In the genomic region with DNA sequence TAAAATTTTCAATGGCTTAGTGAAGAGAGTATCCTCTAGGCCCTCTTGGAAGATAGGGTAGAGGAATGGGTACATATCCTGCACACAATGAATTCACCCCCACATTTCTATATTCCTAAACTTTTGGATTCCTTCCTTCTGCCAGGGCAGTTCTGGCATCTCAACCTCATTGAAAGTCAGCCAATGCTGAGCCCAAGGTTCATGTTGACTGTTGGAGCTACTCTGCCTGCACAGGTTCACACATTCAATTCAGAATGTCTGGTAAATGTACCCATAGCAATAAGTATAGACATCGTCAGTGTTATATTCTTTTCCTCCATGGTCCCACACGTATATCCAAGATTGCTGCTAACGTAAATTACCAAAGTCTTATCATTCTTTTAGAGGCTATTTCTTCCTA, we compare ENCODE assay signal across 3 cellular contexts.
TF ChIP-seq lines count a peak whose summit lies in the region.

No MANE protein-coding gene starts in this region.

TF ChIP-seq in HepG2, 621 proteins besides CTCF, POLR2A, EP300 and RAD21 (continues in another document):
- TF ChIP-seq, protein P1, sequence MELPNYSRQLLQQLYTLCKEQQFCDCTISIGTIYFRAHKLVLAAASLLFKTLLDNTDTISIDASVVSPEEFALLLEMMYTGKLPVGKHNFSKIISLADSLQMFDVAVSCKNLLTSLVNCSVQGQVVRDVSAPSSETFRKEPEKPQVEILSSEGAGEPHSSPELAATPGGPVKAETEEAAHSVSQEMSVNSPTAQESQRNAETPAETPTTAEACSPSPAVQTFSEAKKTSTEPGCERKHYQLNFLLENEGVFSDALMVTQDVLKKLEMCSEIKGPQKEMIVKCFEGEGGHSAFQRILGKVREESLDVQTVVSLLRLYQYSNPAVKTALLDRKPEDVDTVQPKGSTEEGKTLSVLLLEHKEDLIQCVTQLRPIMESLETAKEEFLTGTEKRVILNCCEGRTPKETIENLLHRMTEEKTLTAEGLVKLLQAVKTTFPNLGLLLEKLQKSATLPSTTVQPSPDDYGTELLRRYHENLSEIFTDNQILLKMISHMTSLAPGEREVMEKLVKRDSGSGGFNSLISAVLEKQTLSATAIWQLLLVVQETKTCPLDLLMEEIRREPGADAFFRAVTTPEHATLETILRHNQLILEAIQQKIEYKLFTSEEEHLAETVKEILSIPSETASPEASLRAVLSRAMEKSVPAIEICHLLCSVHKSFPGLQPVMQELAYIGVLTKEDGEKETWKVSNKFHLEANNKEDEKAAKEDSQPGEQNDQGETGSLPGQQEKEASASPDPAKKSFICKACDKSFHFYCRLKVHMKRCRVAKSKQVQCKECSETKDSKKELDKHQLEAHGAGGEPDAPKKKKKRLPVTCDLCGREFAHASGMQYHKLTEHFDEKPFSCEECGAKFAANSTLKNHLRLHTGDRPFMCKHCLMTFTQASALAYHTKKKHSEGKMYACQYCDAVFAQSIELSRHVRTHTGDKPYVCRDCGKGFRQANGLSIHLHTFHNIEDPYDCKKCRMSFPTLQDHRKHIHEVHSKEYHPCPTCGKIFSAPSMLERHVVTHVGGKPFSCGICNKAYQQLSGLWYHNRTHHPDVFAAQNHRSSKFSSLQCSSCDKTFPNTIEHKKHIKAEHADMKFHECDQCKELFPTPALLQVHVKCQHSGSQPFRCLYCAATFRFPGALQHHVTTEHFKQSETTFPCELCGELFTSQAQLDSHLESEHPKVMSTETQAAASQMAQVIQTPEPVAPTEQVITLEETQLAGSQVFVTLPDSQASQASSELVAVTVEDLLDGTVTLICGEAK (IDR thresholded peaks at IDR 0.05) = no peak
- TF ChIP-seq, protein P1 (CRISPR knock-in tag; IDR thresholded peaks at IDR 0.05) = no peak

TF ChIP-seq in GM23338, 12 proteins besides CTCF, POLR2A, EP300 and RAD21 (continues in another document):
- TF ChIP-seq EZH2phosphoT487 (IDR thresholded peaks at IDR 0.05; ENCODE audit: unreplicated experiment) = no peak
- no peak for TF ChIP-seq JUNB (IDR thresholded peaks at IDR 0.05; ENCODE audit: unreplicated experiment)
- TF ChIP-seq ZNF331 (CRISPR knock-in tag; IDR thresholded peaks at IDR 0.05; ENCODE audit: low read depth) = no peak
- no peak for TF ChIP-seq STAT1 (IDR thresholded peaks at IDR 0.05; ENCODE audit: unreplicated experiment)
- TF ChIP-seq, protein P2, sequence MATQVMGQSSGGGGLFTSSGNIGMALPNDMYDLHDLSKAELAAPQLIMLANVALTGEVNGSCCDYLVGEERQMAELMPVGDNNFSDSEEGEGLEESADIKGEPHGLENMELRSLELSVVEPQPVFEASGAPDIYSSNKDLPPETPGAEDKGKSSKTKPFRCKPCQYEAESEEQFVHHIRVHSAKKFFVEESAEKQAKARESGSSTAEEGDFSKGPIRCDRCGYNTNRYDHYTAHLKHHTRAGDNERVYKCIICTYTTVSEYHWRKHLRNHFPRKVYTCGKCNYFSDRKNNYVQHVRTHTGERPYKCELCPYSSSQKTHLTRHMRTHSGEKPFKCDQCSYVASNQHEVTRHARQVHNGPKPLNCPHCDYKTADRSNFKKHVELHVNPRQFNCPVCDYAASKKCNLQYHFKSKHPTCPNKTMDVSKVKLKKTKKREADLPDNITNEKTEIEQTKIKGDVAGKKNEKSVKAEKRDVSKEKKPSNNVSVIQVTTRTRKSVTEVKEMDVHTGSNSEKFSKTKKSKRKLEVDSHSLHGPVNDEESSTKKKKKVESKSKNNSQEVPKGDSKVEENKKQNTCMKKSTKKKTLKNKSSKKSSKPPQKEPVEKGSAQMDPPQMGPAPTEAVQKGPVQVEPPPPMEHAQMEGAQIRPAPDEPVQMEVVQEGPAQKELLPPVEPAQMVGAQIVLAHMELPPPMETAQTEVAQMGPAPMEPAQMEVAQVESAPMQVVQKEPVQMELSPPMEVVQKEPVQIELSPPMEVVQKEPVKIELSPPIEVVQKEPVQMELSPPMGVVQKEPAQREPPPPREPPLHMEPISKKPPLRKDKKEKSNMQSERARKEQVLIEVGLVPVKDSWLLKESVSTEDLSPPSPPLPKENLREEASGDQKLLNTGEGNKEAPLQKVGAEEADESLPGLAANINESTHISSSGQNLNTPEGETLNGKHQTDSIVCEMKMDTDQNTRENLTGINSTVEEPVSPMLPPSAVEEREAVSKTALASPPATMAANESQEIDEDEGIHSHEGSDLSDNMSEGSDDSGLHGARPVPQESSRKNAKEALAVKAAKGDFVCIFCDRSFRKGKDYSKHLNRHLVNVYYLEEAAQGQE (IDR thresholded peaks at IDR 0.05; ENCODE audit: unreplicated experiment) = no peak
- TF ChIP-seq, protein P3, sequence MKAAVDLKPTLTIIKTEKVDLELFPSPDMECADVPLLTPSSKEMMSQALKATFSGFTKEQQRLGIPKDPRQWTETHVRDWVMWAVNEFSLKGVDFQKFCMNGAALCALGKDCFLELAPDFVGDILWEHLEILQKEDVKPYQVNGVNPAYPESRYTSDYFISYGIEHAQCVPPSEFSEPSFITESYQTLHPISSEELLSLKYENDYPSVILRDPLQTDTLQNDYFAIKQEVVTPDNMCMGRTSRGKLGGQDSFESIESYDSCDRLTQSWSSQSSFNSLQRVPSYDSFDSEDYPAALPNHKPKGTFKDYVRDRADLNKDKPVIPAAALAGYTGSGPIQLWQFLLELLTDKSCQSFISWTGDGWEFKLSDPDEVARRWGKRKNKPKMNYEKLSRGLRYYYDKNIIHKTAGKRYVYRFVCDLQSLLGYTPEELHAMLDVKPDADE (IDR thresholded peaks at IDR 0.05) = no peak

TF ChIP-seq in K562, 482 proteins besides CTCF, POLR2A, EP300 and RAD21:
- TF ChIP-seq ZBED1 (IDR thresholded peaks at IDR 0.05) (no peak), RFX5 (IDR thresholded peaks at IDR 0.05; ENCODE audit: low read depth, low read length) (no peak), LEF1 (IDR thresholded peaks at IDR 0.05) (no peak), PRMT5 (CRISPR knock-in tag; IDR thresholded peaks at IDR 0.05) (no peak), PRPF4 (IDR thresholded peaks at IDR 0.05; ENCODE audit: insufficient read depth, low read depth, low read length, poor library complexity, severe bottlenecking) (no peak), POLR3G (IDR thresholded peaks at IDR 0.05; ENCODE audit: extremely low read depth, insufficient read length, insufficient replicate concordance) (no peak), SNIP1 (IDR thresholded peaks at IDR 0.05; ENCODE audit: low read depth) (no peak), ZC3H4 (CRISPR knock-in tag; IDR thresholded peaks at IDR 0.05; ENCODE audit: borderline replicate concordance) (no peak), ZNF311 (CRISPR knock-in tag; IDR thresholded peaks at IDR 0.05) (no peak), HNRNPK (IDR thresholded peaks at IDR 0.05; ENCODE audit: low read depth, low read length, poor library complexity, severe bottlenecking) (no peak), POLR2G (IDR thresholded peaks at IDR 0.05; ENCODE audit: low read depth, low read length) (no peak)
- TF ChIP-seq, protein P4, sequence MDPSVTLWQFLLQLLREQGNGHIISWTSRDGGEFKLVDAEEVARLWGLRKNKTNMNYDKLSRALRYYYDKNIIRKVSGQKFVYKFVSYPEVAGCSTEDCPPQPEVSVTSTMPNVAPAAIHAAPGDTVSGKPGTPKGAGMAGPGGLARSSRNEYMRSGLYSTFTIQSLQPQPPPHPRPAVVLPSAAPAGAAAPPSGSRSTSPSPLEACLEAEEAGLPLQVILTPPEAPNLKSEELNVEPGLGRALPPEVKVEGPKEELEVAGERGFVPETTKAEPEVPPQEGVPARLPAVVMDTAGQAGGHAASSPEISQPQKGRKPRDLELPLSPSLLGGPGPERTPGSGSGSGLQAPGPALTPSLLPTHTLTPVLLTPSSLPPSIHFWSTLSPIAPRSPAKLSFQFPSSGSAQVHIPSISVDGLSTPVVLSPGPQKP (CRISPR knock-in tag; IDR thresholded peaks at IDR 0.05) = no peak
- TF ChIP-seq, protein P5, sequence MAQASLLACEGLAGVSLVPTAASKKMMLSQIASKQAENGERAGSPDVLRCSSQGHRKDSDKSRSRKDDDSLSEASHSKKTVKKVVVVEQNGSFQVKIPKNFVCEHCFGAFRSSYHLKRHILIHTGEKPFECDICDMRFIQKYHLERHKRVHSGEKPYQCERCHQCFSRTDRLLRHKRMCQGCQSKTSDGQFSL (CRISPR knock-in tag; IDR thresholded peaks at IDR 0.05) = no peak
- TF ChIP-seq, protein P5 (tag; IDR thresholded peaks at IDR 0.05) = no peak
- TF ChIP-seq, protein P6, sequence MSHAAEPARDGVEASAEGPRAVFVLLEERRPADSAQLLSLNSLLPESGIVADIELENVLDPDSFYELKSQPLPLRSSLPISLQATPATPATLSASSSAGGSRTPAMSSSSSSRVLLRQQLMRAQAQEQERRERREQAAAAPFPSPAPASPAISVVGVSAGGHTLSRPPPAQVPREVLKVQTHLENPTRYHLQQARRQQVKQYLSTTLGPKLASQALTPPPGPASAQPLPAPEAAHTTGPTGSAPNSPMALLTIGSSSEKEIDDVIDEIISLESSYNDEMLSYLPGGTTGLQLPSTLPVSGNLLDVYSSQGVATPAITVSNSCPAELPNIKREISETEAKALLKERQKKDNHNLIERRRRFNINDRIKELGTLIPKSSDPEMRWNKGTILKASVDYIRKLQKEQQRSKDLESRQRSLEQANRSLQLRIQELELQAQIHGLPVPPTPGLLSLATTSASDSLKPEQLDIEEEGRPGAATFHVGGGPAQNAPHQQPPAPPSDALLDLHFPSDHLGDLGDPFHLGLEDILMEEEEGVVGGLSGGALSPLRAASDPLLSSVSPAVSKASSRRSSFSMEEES (CRISPR knock-in tag; IDR thresholded peaks at IDR 0.05) = no peak
- TF ChIP-seq, protein P7, sequence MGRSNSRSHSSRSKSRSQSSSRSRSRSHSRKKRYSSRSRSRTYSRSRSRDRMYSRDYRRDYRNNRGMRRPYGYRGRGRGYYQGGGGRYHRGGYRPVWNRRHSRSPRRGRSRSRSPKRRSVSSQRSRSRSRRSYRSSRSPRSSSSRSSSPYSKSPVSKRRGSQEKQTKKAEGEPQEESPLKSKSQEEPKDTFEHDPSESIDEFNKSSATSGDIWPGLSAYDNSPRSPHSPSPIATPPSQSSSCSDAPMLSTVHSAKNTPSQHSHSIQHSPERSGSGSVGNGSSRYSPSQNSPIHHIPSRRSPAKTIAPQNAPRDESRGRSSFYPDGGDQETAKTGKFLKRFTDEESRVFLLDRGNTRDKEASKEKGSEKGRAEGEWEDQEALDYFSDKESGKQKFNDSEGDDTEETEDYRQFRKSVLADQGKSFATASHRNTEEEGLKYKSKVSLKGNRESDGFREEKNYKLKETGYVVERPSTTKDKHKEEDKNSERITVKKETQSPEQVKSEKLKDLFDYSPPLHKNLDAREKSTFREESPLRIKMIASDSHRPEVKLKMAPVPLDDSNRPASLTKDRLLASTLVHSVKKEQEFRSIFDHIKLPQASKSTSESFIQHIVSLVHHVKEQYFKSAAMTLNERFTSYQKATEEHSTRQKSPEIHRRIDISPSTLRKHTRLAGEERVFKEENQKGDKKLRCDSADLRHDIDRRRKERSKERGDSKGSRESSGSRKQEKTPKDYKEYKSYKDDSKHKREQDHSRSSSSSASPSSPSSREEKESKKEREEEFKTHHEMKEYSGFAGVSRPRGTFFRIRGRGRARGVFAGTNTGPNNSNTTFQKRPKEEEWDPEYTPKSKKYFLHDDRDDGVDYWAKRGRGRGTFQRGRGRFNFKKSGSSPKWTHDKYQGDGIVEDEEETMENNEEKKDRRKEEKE (IDR thresholded peaks at IDR 0.05; ENCODE audit: borderline replicate concordance in 1 of 2, control insufficient read depth in 1 of 2, low read depth in 2 of 2, low read length in 1 of 2) = no peak
